Comparison of ENCODE assay signal across 17 cellular contexts in the genomic region with DNA sequence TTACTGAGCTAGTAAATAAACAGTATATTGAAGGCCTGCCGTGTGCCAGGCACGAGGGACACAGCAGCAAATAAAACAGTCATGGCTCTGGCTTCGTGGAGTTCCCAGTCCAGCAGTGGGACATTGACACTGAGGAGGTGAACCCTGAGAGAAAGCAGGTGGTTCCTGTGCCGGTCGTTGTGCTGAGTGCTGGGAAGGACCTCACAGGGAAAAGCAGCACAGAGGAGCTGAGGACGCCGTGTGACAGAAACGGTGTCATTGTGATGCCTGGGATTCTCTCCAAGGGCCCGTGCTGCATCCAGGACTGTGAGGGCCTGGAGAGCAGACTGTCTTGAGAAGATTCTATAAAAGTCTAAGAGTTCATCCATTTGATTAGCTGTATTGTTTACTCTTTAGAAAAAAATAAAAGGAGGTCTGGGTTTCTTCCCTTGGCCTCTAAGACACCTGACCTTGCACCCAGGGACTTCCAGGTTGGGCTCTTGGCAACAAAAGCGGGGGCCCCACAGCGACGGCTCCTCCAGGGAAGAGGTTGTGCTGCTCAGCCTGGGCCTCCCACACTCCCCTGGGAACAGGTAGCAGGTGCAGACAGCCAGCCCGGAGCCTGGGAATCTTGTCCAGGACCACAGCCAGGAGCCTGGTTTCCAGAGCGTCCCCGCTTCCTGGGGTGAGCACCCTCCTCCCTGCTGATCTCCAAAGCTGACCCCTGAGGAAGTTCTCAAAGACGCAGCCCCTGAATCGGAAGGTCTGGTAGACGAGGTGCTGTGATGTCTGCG.
"Had no signal": no experiment of that assay in that cellular context is flagged by ENCODE, and none has a peak within 500 bp of the region (broad histone marks: within the 10 kb centered on the region; RNA-seq: fewer than 3 reads in every experiment).

No MANE protein-coding gene starts in this region.

- H3K36me3 Mint-ChIP-seq: activated naive CD4-positive, alpha-beta T cell treated with anti-CD3 and anti-CD28 coated beads, Interleukin-2, amount 10 ng/mL, durations not matched to agents 7 days and 5 days; stimulated activated naive B cell treated with anti-CD40 and anti-IgM and Interleukin-4, amounts not matched to agents 10 μg/mL and 1 μg/mL and 100 μg/mL, for 72 hours had no signal

- H3K9me3 Mint-ChIP-seq: activated CD4-positive, alpha-beta memory T cell treated with anti-CD3 and anti-CD28 coated beads, Interleukin-2, amount 10 ng/mL, durations not matched to agents 7 days and 5 days; activated naive CD4-positive, alpha-beta T cell treated with anti-CD3 and anti-CD28 coated beads, Interleukin-2, amount 10 ng/mL, durations not matched to agents 7 days and 5 days; activated T-cell treated with anti-CD3 and anti-CD28 coated beads, Interleukin-2, amount 50 U/mL, for 24 hours; dendritic cell treated with granulocyte-macrophage colony-stimulating factor and Interleukin-4, amounts not matched to agents 40 ng/mL and 50 ng/mL, for 4 days; stimulated activated naive B cell treated with anti-CD40 and anti-IgM and Interleukin-4, amounts not matched to agents 10 μg/mL and 1 μg/mL and 100 μg/mL, for 72 hours had no signal

- DNase-seq: activated CD4-positive, alpha-beta memory T cell treated with anti-CD3 and anti-CD28 coated beads, Interleukin-2, amount 10 ng/mL, durations not matched to agents 7 days and 5 days; activated CD4-positive, alpha-beta T cell treated with anti-CD3 and anti-CD28 coated beads for 36 hours; activated naive CD4-positive, alpha-beta T cell treated with anti-CD3 and anti-CD28 coated beads, Interleukin-2, amount 10 ng/mL, durations not matched to agents 7 days and 5 days; activated T-cell treated with anti-CD3 and anti-CD28 coated beads, Interleukin-2, amount 50 U/mL, for 24 hours; effector memory CD4-positive, alpha-beta T cell; foreskin melanocyte; heart right ventricle; left colon; stimulated activated CD4-positive, alpha-beta T cell treated with anti-CD3 and anti-CD28 coated beads, Interleukin-15, amount 100 ng/mL, for 24 hours; stimulated activated CD4-positive, alpha-beta T cell treated with anti-CD3 and anti-CD28 coated beads, Interleukin-4, amount 100 ng/mL, for 1 hour; stimulated activated naive B cell treated with anti-CD40 and anti-IgM and Interleukin-4, amounts not matched to agents 10 μg/mL and 1 μg/mL and 100 μg/mL, for 72 hours; thyroid gland; WERI-Rb-1 had no signal

- H3K27me3 ChIP-seq: ascending aorta, breast epithelium, thyroid gland had no signal

- H3K27ac ChIP-seq: ascending aorta, heart right ventricle, thyroid gland, WERI-Rb-1 had no signal

- H3K4me1 Mint-ChIP-seq: activated CD4-positive, alpha-beta memory T cell treated with anti-CD3 and anti-CD28 coated beads, Interleukin-2, amount 10 ng/mL, durations not matched to agents 7 days and 5 days; activated CD4-positive, alpha-beta T cell treated with anti-CD3 and anti-CD28 coated beads for 36 hours; activated naive CD4-positive, alpha-beta T cell treated with anti-CD3 and anti-CD28 coated beads, Interleukin-2, amount 10 ng/mL, durations not matched to agents 7 days and 5 days; stimulated activated naive B cell treated with anti-CD40 and anti-IgM and Interleukin-4, amounts not matched to agents 10 μg/mL and 1 μg/mL and 100 μg/mL, for 72 hours had no signal

- H3K27ac Mint-ChIP-seq: activated CD4-positive, alpha-beta memory T cell treated with anti-CD3 and anti-CD28 coated beads, Interleukin-2, amount 10 ng/mL, durations not matched to agents 7 days and 5 days; activated CD4-positive, alpha-beta T cell treated with anti-CD3 and anti-CD28 coated beads for 36 hours; activated naive CD4-positive, alpha-beta T cell treated with anti-CD3 and anti-CD28 coated beads, Interleukin-2, amount 10 ng/mL, durations not matched to agents 7 days and 5 days; activated T-cell treated with anti-CD3 and anti-CD28 coated beads, Interleukin-2, amount 50 U/mL, for 24 hours; dendritic cell treated with granulocyte-macrophage colony-stimulating factor and Interleukin-4, amounts not matched to agents 40 ng/mL and 50 ng/mL, for 4 days; stimulated activated naive B cell treated with anti-CD40 and anti-IgM and Interleukin-4, amounts not matched to agents 10 μg/mL and 1 μg/mL and 100 μg/mL, for 72 hours had no signal

- H3K4me1 ChIP-seq: thyroid gland had no signal

- H3K4me3 ChIP-seq: ascending aorta, breast epithelium, heart right ventricle, skin epidermis, thyroid gland had no signal

- H3K4me3 Mint-ChIP-seq: activated CD4-positive, alpha-beta memory T cell treated with anti-CD3 and anti-CD28 coated beads, Interleukin-2, amount 10 ng/mL, durations not matched to agents 7 days and 5 days; activated CD4-positive, alpha-beta T cell treated with anti-CD3 and anti-CD28 coated beads for 36 hours; activated naive CD4-positive, alpha-beta T cell treated with anti-CD3 and anti-CD28 coated beads, Interleukin-2, amount 10 ng/mL, durations not matched to agents 7 days and 5 days; activated T-cell treated with anti-CD3 and anti-CD28 coated beads, Interleukin-2, amount 50 U/mL, for 24 hours; dendritic cell treated with granulocyte-macrophage colony-stimulating factor and Interleukin-4, amounts not matched to agents 40 ng/mL and 50 ng/mL, for 4 days; stimulated activated naive B cell treated with anti-CD40 and anti-IgM and Interleukin-4, amounts not matched to agents 10 μg/mL and 1 μg/mL and 100 μg/mL, for 72 hours had no signal

- H3K27me3 Mint-ChIP-seq: activated CD4-positive, alpha-beta memory T cell treated with anti-CD3 and anti-CD28 coated beads, Interleukin-2, amount 10 ng/mL, durations not matched to agents 7 days and 5 days; activated CD4-positive, alpha-beta T cell treated with anti-CD3 and anti-CD28 coated beads for 36 hours had no signal

- H3K9me3 ChIP-seq: ascending aorta, breast epithelium, heart right ventricle, thyroid gland had no signal

- ATAC-seq: activated CD4-positive, alpha-beta T cell treated with anti-CD3 and anti-CD28 coated beads for 36 hours; left colon; stimulated activated naive B cell treated with anti-CD40 and anti-IgM and Interleukin-4, amounts not matched to agents 10 μg/mL and 1 μg/mL and 100 μg/mL, for 72 hours had no signal

- H3K36me3 ChIP-seq: ascending aorta, breast epithelium, heart right ventricle, thyroid gland, WERI-Rb-1 had no signal
